ENCODE assay signal across 13 cellular contexts in the genomic region with DNA sequence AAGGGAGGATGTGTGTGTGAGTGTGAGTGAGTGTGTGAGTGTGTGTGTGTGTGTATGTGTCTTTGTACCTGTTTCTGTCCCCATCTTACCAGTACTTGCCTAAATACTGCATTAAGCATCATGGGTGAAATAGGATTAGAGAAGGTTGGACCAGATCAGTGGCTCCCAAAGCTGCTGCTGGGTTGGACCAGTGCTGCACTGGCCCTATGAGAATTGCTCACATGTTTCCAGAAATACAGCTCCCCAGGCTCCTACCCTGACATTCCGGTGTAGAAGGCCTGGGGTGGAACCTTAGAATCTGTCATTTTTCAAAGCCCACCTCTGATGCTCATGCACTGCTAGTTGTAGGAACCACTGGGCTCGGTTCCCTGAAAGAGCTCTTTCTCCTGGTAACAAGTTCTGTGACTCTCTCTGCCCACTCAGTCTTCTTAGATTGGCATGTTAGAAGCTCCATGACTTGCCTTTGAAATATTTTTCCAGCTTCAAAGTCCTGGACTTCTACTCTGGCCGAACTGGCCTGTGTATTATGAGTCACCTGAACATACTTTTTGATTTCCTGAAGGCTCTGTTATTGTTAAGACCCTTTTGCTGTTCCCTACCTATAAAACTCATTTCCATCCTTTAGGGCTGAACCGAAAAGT.
DNase-seq lines count a peak whose midpoint lies in the region; ATAC-seq and TF ChIP-seq lines count a peak whose summit lies in the region.
"Had no signal": no experiment of that assay in that cellular context is flagged by ENCODE, and none has a peak within 500 bp of the region (broad histone marks: within the 10 kb centered on the region; RNA-seq: fewer than 3 reads in every experiment).

No MANE protein-coding gene starts in this region.

- no peaks in the 10 kb centered on the region for H3K27me3 ChIP-seq in MG63
- H3K27me3 ChIP-seq in mesenchymal stem cell (ENCODE audit: control insufficient read depth in 1 of 2, insufficient read depth in 1 of 2, low read length in 2 of 2): no peaks in the 10 kb centered on the region

- no peak overlapping the region for H2BK12ac ChIP-seq in mesenchymal stem cell (ENCODE audit: low read length in 2 of 2)

- no peak for ATAC-seq in GM18520 (IDR thresholded peaks at IDR 0.05; ENCODE audit: unreplicated experiment)
- ATAC-seq in activated naive CD8-positive, alpha-beta T cell treated with anti-CD3 and anti-CD28 coated beads, Interleukin-2, amount 50 U/mL, for 24 hours: no peak

- H3K4me1 Mint-ChIP-seq in chondrocyte (ENCODE audit: low read depth): peaks cover 39% of the 10 kb centered on the region
- peaks cover 15% of the 10 kb centered on the region for H3K4me1 Mint-ChIP-seq in activated naive CD8-positive, alpha-beta T cell treated with anti-CD3 and anti-CD28 coated beads, Interleukin-2, amount 50 U/mL, for 24 hours
- H3K4me1 Mint-ChIP-seq: activated CD4-positive, alpha-beta T cell treated with anti-CD3 and anti-CD28 coated beads, Interleukin-2, amount 10 ng/mL, durations not matched to agents 7 days and 5 days had no signal

- peaks cover 26% of the 10 kb centered on the region for H3K79me1 ChIP-seq in mesenchymal stem cell (replicated peaks; ENCODE audit: low read length, poor library complexity, severe bottlenecking)

- H3K36me3 ChIP-seq in MG63: no peaks in the 10 kb centered on the region
- H3K36me3 ChIP-seq in mesenchymal stem cell (ENCODE audit: control insufficient read depth in 1 of 2, insufficient read depth in 2 of 2, low read depth in 1 of 2, low read length in 2 of 2): peaks cover 0 to 3% of the 10 kb centered on the region in 2 experiments

- H3K27ac Mint-ChIP-seq in chondrocyte (ENCODE audit: unreplicated experiment): peak overlapping the region; percentile 52
- no peak overlapping the region for H3K27ac Mint-ChIP-seq in activated naive CD8-positive, alpha-beta T cell treated with anti-CD3 and anti-CD28 coated beads, Interleukin-2, amount 50 U/mL, for 24 hours
- H3K27ac Mint-ChIP-seq: activated CD4-positive, alpha-beta T cell treated with anti-CD3 and anti-CD28 coated beads, Interleukin-2, amount 10 ng/mL, durations not matched to agents 7 days and 5 days; activated naive CD4-positive, alpha-beta T cell treated with anti-CD3 and anti-CD28 coated beads for 36 hours had no signal

- H3K23ac ChIP-seq in mesenchymal stem cell (ENCODE audit: low read length in 2 of 2): no peak overlapping the region

- no peak overlapping the region for H3K18ac ChIP-seq in mesenchymal stem cell (ENCODE audit: low read depth in 1 of 2, low read length in 2 of 2)

- H3K9me3 Mint-ChIP-seq in chondrocyte (ENCODE audit: low read depth): no peaks in the 10 kb centered on the region
- H3K9me3 Mint-ChIP-seq in activated naive CD8-positive, alpha-beta T cell treated with anti-CD3 and anti-CD28 coated beads, Interleukin-2, amount 50 U/mL, for 24 hours: no peaks in the 10 kb centered on the region
- H3K9me3 Mint-ChIP-seq: activated CD4-positive, alpha-beta T cell treated with anti-CD3 and anti-CD28 coated beads, Interleukin-2, amount 10 ng/mL, durations not matched to agents 7 days and 5 days; activated naive CD4-positive, alpha-beta T cell treated with anti-CD3 and anti-CD28 coated beads for 36 hours had no signal

- H3K4me3 ChIP-seq in MG63: no peak overlapping the region
- H3K4me3 ChIP-seq in mesenchymal stem cell (ENCODE audit: insufficient read depth in 1 of 2, low read depth in 1 of 2, low read length in 2 of 2): no peak overlapping the region

- no peak overlapping the region for H3K4me2 ChIP-seq in mesenchymal stem cell (ENCODE audit: low read length, poor library complexity, severe bottlenecking)

- no peak overlapping the region for H2AFZ ChIP-seq in mesenchymal stem cell (ENCODE audit: low read depth, low read length)

- no peaks in the 10 kb centered on the region for H3K27me3 Mint-ChIP-seq in chondrocyte (ENCODE audit: low read depth)
- H3K27me3 Mint-ChIP-seq in activated naive CD8-positive, alpha-beta T cell treated with anti-CD3 and anti-CD28 coated beads, Interleukin-2, amount 50 U/mL, for 24 hours: no peaks in the 10 kb centered on the region
- H3K27me3 Mint-ChIP-seq: activated CD4-positive, alpha-beta T cell treated with anti-CD3 and anti-CD28 coated beads, Interleukin-2, amount 10 ng/mL, durations not matched to agents 7 days and 5 days had no signal

- H2AK5ac ChIP-seq in mesenchymal stem cell (ENCODE audit: low read length, severe bottlenecking): no peak overlapping the region

- WGBS in mesenchymal stem cell: 79% methylated on average over 4 of the region's 4 CpGs

- H3K9me3 ChIP-seq in MG63 (no peaks in the 10 kb centered on the region), mesenchymal stem cell (ENCODE audit: control insufficient read depth, low read length) (no peaks in the 10 kb centered on the region)

- no peak overlapping the region for H2BK5ac ChIP-seq in mesenchymal stem cell (ENCODE audit: low read depth, low read length, poor library complexity, severe bottlenecking)

- H3K36me3 Mint-ChIP-seq in chondrocyte (ENCODE audit: low read depth): peaks cover 2% of the 10 kb centered on the region
- H3K36me3 Mint-ChIP-seq in activated naive CD8-positive, alpha-beta T cell treated with anti-CD3 and anti-CD28 coated beads, Interleukin-2, amount 50 U/mL, for 24 hours (ENCODE audit: low read depth): peaks cover 7% of the 10 kb centered on the region

- peaks cover 5% of the 10 kb centered on the region for H3K4me1 ChIP-seq in mesenchymal stem cell (ENCODE audit: control insufficient read depth, insufficient read depth, low read depth, low read length)

- no peak overlapping the region for H3K4me3 Mint-ChIP-seq in chondrocyte (ENCODE audit: unreplicated experiment)
- no peak overlapping the region for H3K4me3 Mint-ChIP-seq in activated naive CD8-positive, alpha-beta T cell treated with anti-CD3 and anti-CD28 coated beads, Interleukin-2, amount 50 U/mL, for 24 hours
- H3K4me3 Mint-ChIP-seq: activated CD4-positive, alpha-beta T cell treated with anti-CD3 and anti-CD28 coated beads, Interleukin-2, amount 10 ng/mL, durations not matched to agents 7 days and 5 days; activated naive CD4-positive, alpha-beta T cell treated with anti-CD3 and anti-CD28 coated beads for 36 hours had no signal

- TF ChIP-seq CTCF in chondrocyte (IDR thresholded peaks at IDR 0.05): no peak

- no peak overlapping the region for H3K27ac ChIP-seq in mesenchymal stem cell (ENCODE audit: low read length, poor library complexity, severe bottlenecking)

- no peak overlapping the region for H3K4ac ChIP-seq in mesenchymal stem cell (ENCODE audit: low read depth in 1 of 2, low read length in 2 of 2)

- H4K8ac ChIP-seq in mesenchymal stem cell (ENCODE audit: low read length): no peak overlapping the region

- peak; percentile 57 for DNase-seq in AG20443 (ENCODE audit: low spot score)
- peak; percentile 22 for DNase-seq in MG63
- DNase-seq in chondrocyte (ENCODE audit: low spot score): peak; percentile 6
- peak; percentile 30 for DNase-seq in mesenchymal stem cell
- no peak for DNase-seq in NCI-H2081 (lab: John Stamatoyannopoulos, UW)
- DNase-seq in activated naive CD8-positive, alpha-beta T cell treated with anti-CD3 and anti-CD28 coated beads, Interleukin-2, amount 50 U/mL, for 24 hours: no peak
- DNase-seq in GM19240 (ENCODE audit: insufficient read length, low spot score): no peak
- DNase-seq: activated CD4-positive, alpha-beta T cell treated with anti-CD3 and anti-CD28 coated beads, Interleukin-2, amount 10 ng/mL, durations not matched to agents 7 days and 5 days; activated naive CD4-positive, alpha-beta T cell treated with anti-CD3 and anti-CD28 coated beads for 36 hours; COR-L47; erythroblast; NCI-H446 treated with DMSO at 0.1 percent for 48 hours had no signal

- H2BK120ac ChIP-seq in mesenchymal stem cell (ENCODE audit: low read depth, low read length): no peak overlapping the region

- no peak overlapping the region for H3K14ac ChIP-seq in mesenchymal stem cell (ENCODE audit: low read length in 2 of 2)

- no peak overlapping the region for H4K91ac ChIP-seq in mesenchymal stem cell (ENCODE audit: low read length)

- no peak overlapping the region for H3K9ac ChIP-seq in mesenchymal stem cell (ENCODE audit: low read length)

- no peak overlapping the region for H2BK15ac ChIP-seq in mesenchymal stem cell (ENCODE audit: low read depth, poor library complexity, severe bottlenecking)

Comparison
In these comparisons a context has a peak if more than half of its experiments do, and no peak if none do; other contexts are left out.
1. DNase-seq: peak in AG20443 (single experiment), MG63 (single experiment), chondrocyte (single experiment) and mesenchymal stem cell (single experiment); none in NCI-H2081 (0 of 2), activated naive CD8-positive, alpha-beta T cell treated with anti-CD3 and anti-CD28 coated beads, Interleukin-2, amount 50 U/mL, for 24 hours (single experiment) and GM19240 (single experiment).